ENCODE assay signal across 21 cellular contexts in genomic region chr10:927131-927530, GRCh38. TPM values are rescaled to one million over a fixed set of nuclear protein-coding genes. Genes with fewer than 3 reads are reported as not detected.
DNase-seq lines count a peak whose midpoint lies in the region; ATAC-seq, FAIRE-seq and TF ChIP-seq lines count a peak whose summit lies in the region.
"Had no signal": no experiment of that assay in that cellular context is flagged by ENCODE, and none has a peak within 500 bp of the region (broad histone marks: within the 10 kb centered on the region; RNA-seq: fewer than 3 reads in every experiment).

No MANE protein-coding gene starts in this region.

- H3K36me3 ChIP-seq in kidney (ENCODE audit: control insufficient read depth in 1 of 2, insufficient read depth in 2 of 2, low read length in 2 of 2) (peaks cover 0 to 7% of the 10 kb centered on the region in 2 donors), left ventricle myocardium inferior (peaks cover 4% of the 10 kb centered on the region)

- peak overlapping the region; percentile 10 to 30 for H3K4me3 ChIP-seq in kidney (ENCODE audit: low read length in 2 of 2)
- H3K4me3 ChIP-seq in left ventricle myocardium inferior: no peak overlapping the region

- no peaks in the 10 kb centered on the region for H3K27me3 Mint-ChIP-seq in activated T-cell treated with anti-CD3 and anti-CD28 coated beads, Interleukin-2, amount 50 U/mL, for 72 hours (ENCODE audit: low read depth)
- H3K27me3 Mint-ChIP-seq in activated T-cell treated with anti-CD3 and anti-CD28 coated beads, Interleukin-2, amount 50 U/mL, for 4 hours (ENCODE audit: low read depth): no peaks in the 10 kb centered on the region
- no peaks in the 10 kb centered on the region for H3K27me3 Mint-ChIP-seq in WTC11 (ENCODE audit: low read depth)

- H3K4me1 ChIP-seq in kidney (ENCODE audit: control insufficient read depth in 1 of 2, insufficient read depth in 1 of 2, low read depth in 1 of 2, low read length in 2 of 2) (peaks cover 14 to 27% of the 10 kb centered on the region in 2 donors), left ventricle myocardium inferior (peaks cover 75% of the 10 kb centered on the region)

- H3K4me3 Mint-ChIP-seq in activated T-cell treated with anti-CD3 and anti-CD28 coated beads, Interleukin-2, amount 50 U/mL, for 72 hours: peak overlapping the region in 1 of 2 donors; percentile 29
- no peak overlapping the region for H3K4me3 Mint-ChIP-seq in activated T-cell treated with anti-CD3 and anti-CD28 coated beads, Interleukin-2, amount 50 U/mL, for 4 hours
- H3K4me3 Mint-ChIP-seq in WTC11: no peak overlapping the region
- H3K4me3 Mint-ChIP-seq: HFFc6 had no signal

- TF ChIP-seq CTCF in WTC11 (IDR thresholded peaks at IDR 0.05) (no peak), kidney (IDR thresholded peaks at IDR 0.05; ENCODE audit: borderline replicate concordance, extremely low read depth, insufficient read depth) (no peak), left ventricle myocardium inferior (IDR thresholded peaks at IDR 0.05; ENCODE audit: borderline replicate concordance) (no peak)

- ATAC-seq in activated T-cell treated with anti-CD3 and anti-CD28 coated beads, Interleukin-2, amount 50 U/mL, for 72 hours (replicated peaks in 1 of 2): no peak
- no peak for ATAC-seq in activated T-cell treated with anti-CD3 and anti-CD28 coated beads, Interleukin-2, amount 50 U/mL, for 4 hours
- ATAC-seq in WTC11 (no peak), GM18907 (IDR thresholded peaks at IDR 0.05; ENCODE audit: unreplicated experiment) (no peak)
- ATAC-seq: activated CD4-positive, CD25-positive, alpha-beta regulatory T cell treated with anti-CD3 and anti-CD28 coated beads, Interleukin-2, amount 50 U/mL, for 24 hours had no signal

- H3K4me1 Mint-ChIP-seq in activated T-cell treated with anti-CD3 and anti-CD28 coated beads, Interleukin-2, amount 50 U/mL, for 72 hours (ENCODE audit: low read depth): peaks cover 62% of the 10 kb centered on the region
- peaks cover 63% of the 10 kb centered on the region for H3K4me1 Mint-ChIP-seq in activated T-cell treated with anti-CD3 and anti-CD28 coated beads, Interleukin-2, amount 50 U/mL, for 4 hours (ENCODE audit: low read depth)
- H3K4me1 Mint-ChIP-seq in WTC11: peaks cover 52% of the 10 kb centered on the region

- peaks cover 11 to 21% of the 10 kb centered on the region in 2 donors for H3K36me3 Mint-ChIP-seq in activated T-cell treated with anti-CD3 and anti-CD28 coated beads, Interleukin-2, amount 50 U/mL, for 72 hours (ENCODE audit: insufficient read depth in 2 of 2)
- H3K36me3 Mint-ChIP-seq in activated T-cell treated with anti-CD3 and anti-CD28 coated beads, Interleukin-2, amount 50 U/mL, for 4 hours (ENCODE audit: insufficient read depth): peaks cover 13% of the 10 kb centered on the region
- peaks cover 9% of the 10 kb centered on the region; the same call in 1 of the 2 replicates for H3K36me3 Mint-ChIP-seq in WTC11

- POLR2A ChIA-PET in WTC11 (lab: Charles Lee): no interaction called here

- no peak overlapping the region for H3K27ac ChIP-seq in kidney (ENCODE audit: low read depth in 2 of 2, low read length in 2 of 2)
- H3K27ac ChIP-seq in left ventricle myocardium inferior (replicated peaks): no peak overlapping the region
- H3K27ac ChIP-seq: C4-2B had no signal

- no peaks in the 10 kb centered on the region for H3K9me3 Mint-ChIP-seq in activated T-cell treated with anti-CD3 and anti-CD28 coated beads, Interleukin-2, amount 50 U/mL, for 72 hours
- no peaks in the 10 kb centered on the region for H3K9me3 Mint-ChIP-seq in activated T-cell treated with anti-CD3 and anti-CD28 coated beads, Interleukin-2, amount 50 U/mL, for 4 hours
- H3K9me3 Mint-ChIP-seq in WTC11: no peaks in the 10 kb centered on the region
- H3K9me3 Mint-ChIP-seq: HFFc6 had no signal

- no peaks in the 10 kb centered on the region for H3K27me3 ChIP-seq in left ventricle myocardium inferior (ENCODE audit: low read depth)

- H3K9me3 ChIP-seq in kidney (ENCODE audit: control insufficient read depth in 1 of 2, low read length in 2 of 2) (no peaks in the 10 kb centered on the region), left ventricle myocardium inferior (replicated peaks) (no peaks in the 10 kb centered on the region)

- DNase-seq in activated T-cell treated with anti-CD3 and anti-CD28 coated beads, Interleukin-2, amount 50 U/mL, for 72 hours: no peak
- no peak for DNase-seq in activated T-cell treated with anti-CD3 and anti-CD28 coated beads, Interleukin-2, amount 50 U/mL, for 4 hours
- DNase-seq in WTC11 (ENCODE audit: low spot score): no peak
- DNase-seq in kidney: no peak
- peak; percentile 1 for DNase-seq in ureter (ENCODE audit: low spot score)
- no peak for DNase-seq in left ventricle myocardium inferior
- no peak for DNase-seq in cortex of kidney (lab: John Stamatoyannopoulos, UW)
- DNase-seq: activated gamma-delta T cell treated with Interleukin-2 at 50 U/mL for 16 hours; amygdala; caudate nucleus; effector CD8-positive, alpha-beta T cell; HFFc6; NCI-H1105 treated with DMSO at 0.1 percent for 48 hours; NCI-H2081 treated with DMSO at 0.1 percent for 48 hours; NK-92 treated with Interleukin-12 subunit alpha and Interleukin-12 subunit beta, amount 100 ng/mL, for 24 hours; stimulated activated CD4-positive, alpha-beta T cell treated with anti-CD3 and anti-CD28 coated beads, Interleukin-12 subunit alpha, Interleukin-12 subunit beta, amount 100 ng/mL, for 4 hours; T1000 had no signal

- FAIRE-seq in kidney (lab: Jason Lieb, UNC): no peak
- FAIRE-seq: urothelium cell line had no signal

- intact Hi-C loops in kidney (cut with DNase I) (no loop called here), left ventricle myocardium inferior (cut with micrococcal nuclease) (no loop called here)

- peak overlapping the region; percentile 70 for H3K27ac Mint-ChIP-seq in activated T-cell treated with anti-CD3 and anti-CD28 coated beads, Interleukin-2, amount 50 U/mL, for 72 hours
- peak overlapping the region; percentile 90 for H3K27ac Mint-ChIP-seq in WTC11
- H3K27ac Mint-ChIP-seq: HFFc6 had no signal

- no peak overlapping the region for H3K9ac ChIP-seq in kidney (ENCODE audit: low read length in 2 of 2)

- CTCF ChIA-PET in WTC11 (lab: Charles Lee): no interaction called here

TF ChIP-seq in WTC11, 78 proteins besides CTCF, POLR2A, EP300 and RAD21 (continues in another document):
- TF ChIP-seq USF2 (CRISPR knock-in tag; IDR thresholded peaks at IDR 0.05) (no peak), ZNF317 (CRISPR knock-in tag; IDR thresholded peaks at IDR 0.05; ENCODE audit: borderline replicate concordance, low read depth) (no peak), ZNF281 (CRISPR knock-in tag; IDR thresholded peaks at IDR 0.05) (no peak), SP1 (CRISPR knock-in tag; conservative IDR thresholded peaks at IDR 0.05) (no peak), ETV6 (CRISPR knock-in tag; IDR thresholded peaks at IDR 0.05) (no peak), HMGXB4 (CRISPR knock-in tag; IDR thresholded peaks at IDR 0.05) (no peak), CREM (CRISPR knock-in tag; IDR thresholded peaks at IDR 0.05) (no peak)

RNA-seq across cellular contexts. Expression of gene LARP4B, which starts 4.4 kb away (rescaled TPM):
- 100 to 1,000 TPM; 103 to 109 TPM for total RNA-seq in activated T-cell treated with anti-CD3 and anti-CD28 coated beads, Interleukin-2, amount 50 U/mL, for 72 hours
- 100 to 1,000 TPM; 126 to 143 (median 138) TPM for total RNA-seq in activated T-cell treated with anti-CD3 and anti-CD28 coated beads, Interleukin-2, amount 50 U/mL, for 4 hours
- 83.0 to 91.5 TPM (median 87.1 TPM) in 3 replicates for total RNA-seq in WTC11 (2021)
- total RNA-seq in kidney: 96.6 TPM
- 12.9 TPM for polyA plus RNA-seq in kidney (ENCODE audit: insufficient read depth, low read depth, low replicate concordance)
- 125 TPM for total RNA-seq in ureter
- total RNA-seq in left ventricle myocardium inferior: 64.2 TPM
